In the genomic region with DNA sequence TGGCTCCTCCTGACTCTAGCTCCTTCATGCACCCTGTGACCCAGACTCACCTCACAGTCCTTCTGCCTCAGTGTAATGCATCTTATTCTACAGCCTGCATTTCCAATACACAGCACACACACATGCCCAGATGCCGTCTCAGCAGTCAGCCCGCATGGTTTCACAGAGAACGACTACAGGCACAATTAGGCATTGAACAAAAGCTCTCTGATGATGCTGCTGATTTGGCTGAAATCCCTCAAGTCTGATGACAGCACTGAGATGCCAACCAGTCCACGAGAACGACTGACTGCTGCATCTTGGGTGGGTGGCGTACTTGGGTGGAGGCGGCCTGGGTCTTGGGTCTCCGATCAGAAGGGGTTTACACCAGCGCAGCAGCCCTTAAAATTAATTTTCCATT, we compare ENCODE assay signal across 20 cellular contexts.
A peak's percentile ranks its signal among the peaks of the same experiment; 100 is the strongest.
DNase-seq lines count a peak whose midpoint lies in the region; ATAC-seq, FAIRE-seq and TF ChIP-seq lines count a peak whose summit lies in the region.
"Had no signal": no experiment of that assay in that cellular context is flagged by ENCODE, and none has a peak within 500 bp of the region (broad histone marks: within the 10 kb centered on the region; RNA-seq: fewer than 3 reads in every experiment).

No MANE protein-coding gene starts in this region.

- H2AFZ ChIP-seq in parathyroid adenoma (peak overlapping the region; percentile 34), PC-3 (ENCODE audit: low read length) (no peak overlapping the region)

- peak in 47 of 56 donors; percentile 8 to 85 (median 53) for DNase-seq in amygdala (lab: John Stamatoyannopoulos, UW)
- DNase-seq in head of caudate nucleus = peak in 41 of 42 donors; percentile 20 to 89 (median 65)
- DNase-seq in PC-3 = no peak
- no peak for DNase-seq in KBM-7
- DNase-seq in D721Med (ENCODE audit: insufficient read length, low spot score) = no peak
- DNase-seq: activated CD4-positive, alpha-beta T cell treated with anti-CD3 and anti-CD28 coated beads, Interleukin-2, amount 50 U/mL, for 48 hours; activated CD8-positive, alpha-beta memory T cell treated with anti-CD3 and anti-CD28 coated beads, Interleukin-2, amount 50 U/mL, for 48 hours; activated effector memory CD4-positive, alpha-beta T cell treated with Interleukin-2 at 50 U/mL for 16 hours; dermis blood vessel endothelial cell; left ventricle myocardium inferior; NCI-H1417 treated with DMSO at 0.1 percent for 48 hours; NCI-H526; right lobe of liver had no signal

- H3K27me3 ChIP-seq in parathyroid adenoma (ENCODE audit: control insufficient read depth, insufficient read depth, low read length) = no peaks in the 10 kb centered on the region
- no peaks in the 10 kb centered on the region for H3K27me3 ChIP-seq in PC-3 (ENCODE audit: low read length)
- H3K27me3 ChIP-seq: breast epithelium, right lobe of liver had no signal

- H3K4me1 ChIP-seq in parathyroid adenoma (peaks cover 22% of the 10 kb centered on the region), PC-3 (ENCODE audit: insufficient read depth, low read length) (no peaks in the 10 kb centered on the region)
- H3K4me1 ChIP-seq: breast epithelium, right lobe of liver had no signal

- H3K4me3 ChIP-seq in parathyroid adenoma (ENCODE audit: low read depth, low read length) = no peak overlapping the region
- H3K4me3 ChIP-seq in PC-3 (ENCODE audit: low read length) = no peak overlapping the region
- H3K4me3 ChIP-seq: breast epithelium, left ventricle myocardium inferior, right lobe of liver, SK-N-MC had no signal

- H4K20me1 ChIP-seq in PC-3 (ENCODE audit: low read length) = no peaks in the 10 kb centered on the region

- H3F3A ChIP-seq in PC-3 (ENCODE audit: low read length, unreplicated experiment) = no peaks in the 10 kb centered on the region

- H3K36me3 ChIP-seq in parathyroid adenoma (ENCODE audit: control insufficient read depth, insufficient read depth, low read length) (no peaks in the 10 kb centered on the region), PC-3 (ENCODE audit: low read depth, low read length) (no peaks in the 10 kb centered on the region)
- H3K36me3 ChIP-seq: breast epithelium, left ventricle myocardium inferior, right lobe of liver had no signal

- no peak for TF ChIP-seq CTCF in C4-2B (conservative IDR thresholded peaks at IDR 0.05)
- no peak for TF ChIP-seq CTCF in parathyroid adenoma (IDR thresholded peaks at IDR 0.05)
- no peak for TF ChIP-seq CTCF in PC-3 (conservative IDR thresholded peaks at IDR 0.05; ENCODE audit: low read depth, low read length)
- TF ChIP-seq CTCF in D721Med (IDR thresholded peaks at IDR 0.05; ENCODE audit: insufficient read depth, missing control alignments) = no peak

- ATAC-seq in HG03457 (IDR thresholded peaks at IDR 0.05; ENCODE audit: unreplicated experiment) (no peak), PC-3 (no peak)

- H3K9ac ChIP-seq in parathyroid adenoma (no peak overlapping the region), PC-3 (ENCODE audit: low read length) (no peak overlapping the region)

- CTCF ChIA-PET in PC-3 (lab: Charles Lee) = no interaction called here

- H3K79me2 ChIP-seq in parathyroid adenoma = no peaks in the 10 kb centered on the region
- no peaks in the 10 kb centered on the region for H3K79me2 ChIP-seq in PC-3 (ENCODE audit: low read length)

- H3K27ac ChIP-seq in C4-2B = peak overlapping the region; percentile 65
- peak overlapping the region; percentile 51 for H3K27ac ChIP-seq in parathyroid adenoma
- H3K27ac ChIP-seq in PC-3 (ENCODE audit: low read length) = no peak overlapping the region
- H3K27ac ChIP-seq: breast epithelium, left ventricle myocardium inferior, right lobe of liver, SK-N-MC had no signal

- H3K9me3 ChIP-seq in parathyroid adenoma (ENCODE audit: control insufficient read depth, low read length) (no peaks in the 10 kb centered on the region), PC-3 (ENCODE audit: low read length) (no peaks in the 10 kb centered on the region)
- H3K9me3 ChIP-seq: breast epithelium, left ventricle myocardium inferior, right lobe of liver had no signal

- in situ Hi-C loops in KBM-7 (cut with MboI; ENCODE audit: low pct_unique_long_range_greater_than_20kb, low sequenced_read_pairs) = no loop called here

- no peaks in the 10 kb centered on the region for H3K9me2 ChIP-seq in PC-3 (replicated peaks; ENCODE audit: low read length)

- no TSS peak for BruUV-seq in PC-3 (replicated peaks; lab: Mats Ljungman, UMichigan)

- POLR2A ChIA-PET in PC-3 (lab: Charles Lee; ENCODE audit: unreplicated experiment) = no interaction called here

- H3K4me2 ChIP-seq in parathyroid adenoma (ENCODE audit: low read length) (peak overlapping the region; percentile 11), PC-3 (ENCODE audit: low read length) (no peak overlapping the region)

- intact Hi-C loops in head of caudate nucleus (cut with DNase I) = no loop called here
- intact Hi-C loops in PC-3 (cut with micrococcal nuclease) = no loop called here

- FAIRE-seq in D721Med (lab: Jason Lieb, UNC) = no peak
- FAIRE-seq: endothelial cell of umbilical vein, H1 had no signal

Comparison
In these comparisons a context has a peak if more than half of its experiments do, and no peak if none do; other contexts are left out.
1. DNase-seq: peak in amygdala (47 of 56) and head of caudate nucleus (41 of 42); none in PC-3 (single experiment), KBM-7 (single experiment) and D721Med (single experiment).